ENCODE assay signal across 16 cellular contexts in genomic region chr2:175883586-175884194, GRCh38.
"Had no signal": no experiment of that assay in that cellular context is flagged by ENCODE, and none has a peak within 500 bp of the region (broad histone marks: within the 10 kb centered on the region; RNA-seq: fewer than 3 reads in every experiment).

No MANE protein-coding gene starts in this region.

- H3K36me3 ChIP-seq: cardiac muscle cell, esophagus muscularis mucosa, lower lobe of right lung, right lobe of liver, transverse colon had no signal

- H3K36me3 Mint-ChIP-seq: activated naive CD4-positive, alpha-beta T cell treated with anti-CD3 and anti-CD28 coated beads, Interleukin-2, amount 10 ng/mL, durations not matched to agents 7 days and 5 days; mesothelial cell of epicardium had no signal

- ATAC-seq: activated T-helper 17 cell treated with anti-CD3 and anti-CD28 coated beads, Interleukin-2, amount 50 U/mL, for 72 hours; left colon; lower lobe of right lung; right lobe of liver had no signal

- H3K4me3 Mint-ChIP-seq: activated naive CD4-positive, alpha-beta T cell treated with anti-CD3 and anti-CD28 coated beads, Interleukin-2, amount 10 ng/mL, durations not matched to agents 7 days and 5 days; activated T-helper 17 cell treated with anti-CD3 and anti-CD28 coated beads, Interleukin-2, amount 50 U/mL, for 72 hours; mesothelial cell of epicardium had no signal

- H3K9me3 ChIP-seq: esophagus muscularis mucosa, lower lobe of right lung, right lobe of liver, transverse colon had no signal

- DNase-seq: activated CD4-positive, alpha-beta T cell treated with anti-CD3 and anti-CD28 coated beads, Interleukin-2, amount 50 U/mL, for 48 hours; activated naive CD4-positive, alpha-beta T cell treated with anti-CD3 and anti-CD28 coated beads, Interleukin-2, amount 10 ng/mL, durations not matched to agents 7 days and 5 days; left colon; lower lobe of right lung; right lobe of liver; stimulated activated CD4-positive, alpha-beta T cell treated with anti-CD3 and anti-CD28 coated beads, Interleukin-4, amount 100 ng/mL, for 4 hours; stimulated activated CD8-positive, alpha-beta memory T cell treated with anti-CD3 and anti-CD28 coated beads, Interleukin-4, amount 100 ng/mL, for 48 hours; stimulated activated naive CD4-positive, alpha-beta T cell treated with Interleukin-2 at 50 U/mL for 16 hours; transverse colon had no signal

- H3K27me3 ChIP-seq: cardiac muscle cell, hepatocyte, right lobe of liver had no signal

- H3K27ac ChIP-seq: cardiac muscle cell, esophagus muscularis mucosa, hepatocyte, lower lobe of right lung, right lobe of liver, transverse colon, VCaP had no signal

- H3K4me1 Mint-ChIP-seq: activated naive CD4-positive, alpha-beta T cell treated with anti-CD3 and anti-CD28 coated beads, Interleukin-2, amount 10 ng/mL, durations not matched to agents 7 days and 5 days; activated T-helper 17 cell treated with anti-CD3 and anti-CD28 coated beads, Interleukin-2, amount 50 U/mL, for 72 hours; mesothelial cell of epicardium had no signal

- H3K27ac Mint-ChIP-seq: activated naive CD4-positive, alpha-beta T cell treated with anti-CD3 and anti-CD28 coated beads, Interleukin-2, amount 10 ng/mL, durations not matched to agents 7 days and 5 days; activated T-helper 17 cell treated with anti-CD3 and anti-CD28 coated beads, Interleukin-2, amount 50 U/mL, for 72 hours; mesothelial cell of epicardium had no signal

- H3K4me3 ChIP-seq: cardiac muscle cell, esophagus muscularis mucosa, hepatocyte, lower lobe of right lung, right lobe of liver, smooth muscle cell, transverse colon had no signal

- H3K9me3 Mint-ChIP-seq: activated naive CD4-positive, alpha-beta T cell treated with anti-CD3 and anti-CD28 coated beads, Interleukin-2, amount 10 ng/mL, durations not matched to agents 7 days and 5 days; activated T-helper 17 cell treated with anti-CD3 and anti-CD28 coated beads, Interleukin-2, amount 50 U/mL, for 72 hours; mesothelial cell of epicardium had no signal

- H3K4me1 ChIP-seq: esophagus muscularis mucosa, lower lobe of right lung, right lobe of liver, transverse colon had no signal
